In the genomic region with DNA sequence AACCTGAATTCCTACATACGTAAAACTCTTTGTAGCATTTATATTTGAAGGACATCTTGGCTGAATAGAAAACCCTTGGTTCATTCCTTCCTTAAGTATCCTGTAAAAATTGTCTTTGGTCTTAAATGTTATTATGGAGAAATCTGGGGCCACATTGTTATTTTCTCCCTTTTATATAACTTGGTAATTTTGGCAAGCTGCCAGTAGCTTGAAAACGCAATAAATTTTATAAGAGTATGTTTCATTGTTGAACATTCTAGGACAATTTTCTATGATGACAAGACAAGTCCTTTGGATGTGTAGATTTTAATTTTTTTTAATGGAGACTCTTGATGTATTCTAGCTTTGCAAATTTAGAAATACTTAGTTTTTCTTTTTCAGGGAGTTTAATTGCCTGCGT, we compare ENCODE assay signal across 21 cellular contexts.
"Had no signal": no experiment of that assay in that cellular context is flagged by ENCODE, and none has a peak within 500 bp of the region (broad histone marks: within the 10 kb centered on the region; RNA-seq: fewer than 3 reads in every experiment).

No MANE protein-coding gene starts in this region.

- H3K4me1 Mint-ChIP-seq: IgD-negative memory B cell had no signal

- H3K4me3 Mint-ChIP-seq: IgD-negative memory B cell had no signal

- DNase-seq: KBM-7, MV-4-11, NCI-H1048, NCI-H1105, NCI-H1436 treated with DMSO at 0.1 percent for 48 hours, NCI-H1694, NCI-H187 treated with DMSO at 0.1 percent for 48 hours, NCI-H2029 treated with DMSO at 0.1 percent for 48 hours, NCI-H2171, NCI-H226, NCI-H446, NCI-H510A, NCI-H524 treated with DMSO at 0.1 percent for 48 hours, NCI-H69, NCI-H774, SHP77, T-helper 1 cell had no signal

- H3K27ac Mint-ChIP-seq: IgD-negative memory B cell had no signal

- ATAC-seq: Panc1, SK-N-SH treated with all-trans-retinoic acid at 6 μM for 48 hours had no signal

- H3K27ac ChIP-seq: RWPE1 had no signal

- H3K36me3 Mint-ChIP-seq: IgD-negative memory B cell had no signal

- H3K27me3 Mint-ChIP-seq: IgD-negative memory B cell had no signal
